Comparison of ENCODE assay signal across 24 cellular contexts in genomic region chr10:47278720-47279119, GRCh38. TPM values are rescaled to one million over a fixed set of nuclear protein-coding genes. Genes with fewer than 3 reads are reported as not detected.
A peak's percentile ranks its signal among the peaks of the same experiment; 100 is the strongest.
DNase-seq lines count a peak whose midpoint lies in the region; ATAC-seq and TF ChIP-seq lines count a peak whose summit lies in the region.
"Had no signal": no experiment of that assay in that cellular context is flagged by ENCODE, and none has a peak within 500 bp of the region (broad histone marks: within the 10 kb centered on the region; RNA-seq: fewer than 3 reads in every experiment).

No MANE protein-coding gene starts in this region.

- peaks cover under 1% of the 10 kb centered on the region for H3K9me3 Mint-ChIP-seq in T-helper 2 cell treated with Interferon-gamma antibody and Interleukin-4, amounts not matched to agents 5 μg/mL and 100 μg/mL, for 36 hours
- H3K9me3 Mint-ChIP-seq in CD4-positive, alpha-beta T cell = no peaks in the 10 kb centered on the region

- no peak for TF ChIP-seq CTCF in CD4-positive, alpha-beta T cell (IDR thresholded peaks at IDR 0.05)

- POLR2A ChIA-PET in CD4-positive, alpha-beta T cell (lab: Charles Lee) = interaction anchor here (0.9 to 1.3 kb wide), 2 partner anchors 18 to 33 kb away, joined by 3 to 4 read pairs; no protein-coding TSS in a partner anchor

- intact Hi-C loops in CD4-positive, alpha-beta T cell (cut with DNase I, micrococcal nuclease) = no loop called here
- intact Hi-C loops in posterior vena cava (cut with DNase I) = no loop called here

- peaks cover 18% of the 10 kb centered on the region for H3K4me1 Mint-ChIP-seq in T-helper 2 cell treated with Interferon-gamma antibody and Interleukin-4, amounts not matched to agents 5 μg/mL and 100 μg/mL, for 36 hours (ENCODE audit: low read depth)
- H3K4me1 Mint-ChIP-seq in CD4-positive, alpha-beta T cell (ENCODE audit: low read depth) = peaks cover 32% of the 10 kb centered on the region

- H3K27ac ChIP-seq in CD4-positive, alpha-beta T cell (ENCODE audit: low read depth, low read length) = no peak overlapping the region
- peak overlapping the region; percentile 86 for H3K27ac ChIP-seq in KOPT-K1 (ENCODE audit: low read depth, low read length, poor library complexity, severe bottlenecking)
- H3K27ac ChIP-seq: HL-60 had no signal

- H3K27me3 ChIP-seq in CD4-positive, alpha-beta T cell (ENCODE audit: control insufficient read depth, insufficient read depth, low read length) = no peaks in the 10 kb centered on the region
- H3K27me3 ChIP-seq: Peyer's patch had no signal

- CTCF ChIA-PET in CD4-positive, alpha-beta T cell (lab: Charles Lee) = no interaction called here

- H3K9me3 ChIP-seq in CD4-positive, alpha-beta T cell (ENCODE audit: control insufficient read depth, low read length) = no peaks in the 10 kb centered on the region
- H3K9me3 ChIP-seq in KOPT-K1 (ENCODE audit: insufficient read depth, low read length, poor library complexity, severe bottlenecking) = peaks cover under 1% of the 10 kb centered on the region
- H3K9me3 ChIP-seq: Peyer's patch had no signal

- H3K27ac Mint-ChIP-seq in T-helper 2 cell treated with Interferon-gamma antibody and Interleukin-4, amounts not matched to agents 5 μg/mL and 100 μg/mL, for 36 hours = peak overlapping the region; percentile 8
- peak overlapping the region; percentile 33 for H3K27ac Mint-ChIP-seq in CD4-positive, alpha-beta T cell

- H3K4me3 Mint-ChIP-seq in T-helper 2 cell treated with Interferon-gamma antibody and Interleukin-4, amounts not matched to agents 5 μg/mL and 100 μg/mL, for 36 hours = no peak overlapping the region
- no peak overlapping the region for H3K4me3 Mint-ChIP-seq in CD4-positive, alpha-beta T cell

- H3K27me3 Mint-ChIP-seq in T-helper 2 cell treated with Interferon-gamma antibody and Interleukin-4, amounts not matched to agents 5 μg/mL and 100 μg/mL, for 36 hours (ENCODE audit: low read depth) = peaks cover 2% of the 10 kb centered on the region
- no peaks in the 10 kb centered on the region for H3K27me3 Mint-ChIP-seq in CD4-positive, alpha-beta T cell

- DNase-seq in T-helper 2 cell treated with Interferon-gamma antibody and Interleukin-4, amounts not matched to agents 5 μg/mL and 100 μg/mL, for 36 hours (ENCODE audit: low spot score) = no peak
- DNase-seq in T-helper 2 cell = no peak
- no peak for DNase-seq in CD4-positive, alpha-beta T cell
- DNase-seq in mesenteric fat pad (ENCODE audit: low spot score) = peak; percentile 59
- DNase-seq in posterior vena cava (ENCODE audit: low spot score) = no peak
- DNase-seq in AG20443 (ENCODE audit: low spot score) = no peak
- DNase-seq: 8988T, AML-193, C1 segment of cervical spinal cord, GDM1, KG1, MV-4-11, NCI-H1105 treated with DMSO at 0.1 percent for 48 hours, NCI-H1694, NCI-H2081 treated with DMSO at 0.1 percent for 48 hours, NCI-H526 had no signal

- no peak for ATAC-seq in CD4-positive, alpha-beta T cell (ENCODE audit: poor library complexity)
- ATAC-seq in GM19395 (IDR thresholded peaks at IDR 0.05; ENCODE audit: unreplicated experiment) = no peak
- ATAC-seq: HepG2 had no signal

- H3K36me3 ChIP-seq in KOPT-K1 (ENCODE audit: insufficient read depth, low read length) = no peaks in the 10 kb centered on the region
- H3K36me3 ChIP-seq: Peyer's patch had no signal

- no peaks in the 10 kb centered on the region for H3K36me3 Mint-ChIP-seq in T-helper 2 cell treated with Interferon-gamma antibody and Interleukin-4, amounts not matched to agents 5 μg/mL and 100 μg/mL, for 36 hours (ENCODE audit: low read depth)
- H3K36me3 Mint-ChIP-seq in CD4-positive, alpha-beta T cell (ENCODE audit: low read depth) = no peaks in the 10 kb centered on the region

RNA-seq across cellular contexts. Expression of gene GDF10, which starts 21.3 kb away (rescaled TPM):
- total RNA-seq in CD4-positive, alpha-beta T cell = under 1 TPM; 0.16 to 0.22 TPM
- total RNA-seq in mesenteric fat pad (0.26 TPM), posterior vena cava (10 to 100 TPM in 1 of 2 donors, 1 to 10 TPM in 1; 1.5 to 18.6 TPM)
- total RNA-seq: HepG2, HT-29, M059J, OCI-LY7 had no signal

RNA-seq across cellular contexts. Expression of gene GDF2, which starts 43.5 kb away (rescaled TPM):
- not detected for total RNA-seq in CD4-positive, alpha-beta T cell
- not detected for total RNA-seq in mesenteric fat pad
- total RNA-seq in posterior vena cava = not detected
- total RNA-seq: HepG2, HT-29, M059J, OCI-LY7, Peyer's patch had no signal
